ENCODE assay signal across 1 cellular context in the genomic region with DNA sequence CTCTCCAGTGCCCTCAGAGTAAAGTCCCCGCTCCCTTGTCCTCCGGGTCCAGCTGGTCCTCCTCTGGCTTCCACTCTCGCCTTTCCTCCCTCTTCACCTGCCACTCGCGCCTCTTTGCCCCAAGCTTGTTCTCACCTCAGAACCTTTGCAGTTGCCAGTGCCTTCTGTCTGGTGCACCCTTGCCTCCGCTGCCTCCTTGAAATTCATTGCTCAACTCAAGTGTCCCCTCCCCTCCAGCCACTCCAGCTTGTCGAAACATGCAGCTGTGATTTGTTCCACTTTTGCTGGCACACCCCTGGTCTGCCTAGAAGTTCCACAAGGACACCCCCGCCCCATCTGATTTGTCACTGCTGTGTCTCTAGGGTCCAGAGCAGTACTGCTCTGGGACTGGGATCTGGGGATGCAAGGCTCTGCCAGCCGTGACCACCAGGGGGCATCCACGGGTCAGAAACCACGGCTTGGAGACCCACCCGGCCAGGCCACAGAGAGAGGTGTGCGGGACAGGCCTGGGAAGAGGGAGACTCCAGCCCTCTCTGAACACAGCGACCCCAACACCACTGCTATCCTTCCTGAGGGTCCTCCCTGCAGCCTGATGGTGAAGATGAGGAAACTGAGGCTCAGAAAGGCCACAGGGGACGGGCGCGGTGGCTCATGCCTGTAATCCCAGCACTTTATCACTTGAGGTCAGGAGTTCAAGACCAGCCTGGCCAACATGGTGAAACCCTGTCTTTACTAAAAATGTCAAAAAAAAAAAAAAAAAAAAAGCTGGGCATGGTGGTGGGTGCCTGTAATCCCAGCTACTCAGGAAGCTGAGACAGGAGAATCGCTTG.
TF ChIP-seq lines count a peak whose summit lies in the region.

No MANE protein-coding gene starts in this region.

TF ChIP-seq in GM12878, 131 proteins besides CTCF, POLR2A, EP300 and RAD21 (continued from another document and continues in another):
- TF ChIP-seq, protein P1, sequence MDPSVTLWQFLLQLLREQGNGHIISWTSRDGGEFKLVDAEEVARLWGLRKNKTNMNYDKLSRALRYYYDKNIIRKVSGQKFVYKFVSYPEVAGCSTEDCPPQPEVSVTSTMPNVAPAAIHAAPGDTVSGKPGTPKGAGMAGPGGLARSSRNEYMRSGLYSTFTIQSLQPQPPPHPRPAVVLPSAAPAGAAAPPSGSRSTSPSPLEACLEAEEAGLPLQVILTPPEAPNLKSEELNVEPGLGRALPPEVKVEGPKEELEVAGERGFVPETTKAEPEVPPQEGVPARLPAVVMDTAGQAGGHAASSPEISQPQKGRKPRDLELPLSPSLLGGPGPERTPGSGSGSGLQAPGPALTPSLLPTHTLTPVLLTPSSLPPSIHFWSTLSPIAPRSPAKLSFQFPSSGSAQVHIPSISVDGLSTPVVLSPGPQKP (IDR thresholded peaks at IDR 0.05; ENCODE audit: low read depth, low read length) = no peak
- TF ChIP-seq IRF4 (IDR thresholded peaks at IDR 0.05; ENCODE audit: low read depth, low read length) (0 out of 2 replicates have a peak, but pooled peaks have one; percentile 27), CHD2 (IDR thresholded peaks at IDR 0.05; ENCODE audit: borderline replicate concordance, low read depth, low read length) (no peak), TBL1XR1 (IDR thresholded peaks at IDR 0.05; ENCODE audit: low read depth, low read length) (no peak), JUND (IDR thresholded peaks at IDR 0.05; ENCODE audit: low read depth, low read length) (no peak), WRNIP1 (IDR thresholded peaks at IDR 0.05; ENCODE audit: borderline replicate concordance, low read depth, low read length) (no peak), PKNOX1 (IDR thresholded peaks at IDR 0.05) (no peak), NFXL1 (IDR thresholded peaks at IDR 0.05; ENCODE audit: borderline replicate concordance) (no peak), SUZ12 (IDR thresholded peaks at IDR 0.05; ENCODE audit: unreplicated experiment) (no peak), SP1 (IDR thresholded peaks at IDR 0.05; ENCODE audit: low read depth, low read length) (no peak), JUNB (IDR thresholded peaks at IDR 0.05) (no peak), GATAD2B (conservative IDR thresholded peaks at IDR 0.05; ENCODE audit: low read depth) (no peak), POLR2AphosphoS2 (IDR thresholded peaks at IDR 0.05; ENCODE audit: low read depth, low read length) (no peak), SMAD5 (IDR thresholded peaks at IDR 0.05; ENCODE audit: low read depth) (no peak), CEBPB (IDR thresholded peaks at IDR 0.05; ENCODE audit: borderline replicate concordance in 1 of 2, low read depth in 2 of 2, low read length in 2 of 2) (no peak), ZBTB33 (IDR thresholded peaks at IDR 0.05) (0 out of 2 replicates have a peak, but pooled peaks have one; percentile 3), ZNF622 (IDR thresholded peaks at IDR 0.05) (no peak), IKZF1 (conservative IDR thresholded peaks at IDR 0.05) (peak; percentile 47; the same call in 1 of the 2 replicates), YY1 (IDR thresholded peaks at IDR 0.05; ENCODE audit: low read depth, low read length) (peak; percentile 68; the same call in 1 of the 2 replicates), KAT2A (conservative IDR thresholded peaks at IDR 0.05; ENCODE audit: control insufficient read depth, low read depth, low read length) (no peak), PRDM15 (CRISPR knock-in tag; IDR thresholded peaks at IDR 0.05) (no peak), BRCA1 (IDR thresholded peaks at IDR 0.05; ENCODE audit: low read depth, low read length) (no peak), RB1 (IDR thresholded peaks at IDR 0.05; ENCODE audit: borderline replicate concordance) (no peak), NBN (IDR thresholded peaks at IDR 0.05) (no peak), IRF5 (IDR thresholded peaks at IDR 0.05; ENCODE audit: borderline replicate concordance) (no peak), ZNF207 (IDR thresholded peaks at IDR 0.05; ENCODE audit: borderline replicate concordance) (no peak), BCL11A (IDR thresholded peaks at IDR 0.05; ENCODE audit: low read depth, low read length) (no peak), ZBTB40 (IDR thresholded peaks at IDR 0.05; ENCODE audit: borderline replicate concordance) (no peak), TCF3 (IDR thresholded peaks at IDR 0.05; ENCODE audit: borderline replicate concordance, insufficient read depth, low read depth, low read length) (no peak), IKZF2 (IDR thresholded peaks at IDR 0.05) (peak; percentile 14 to 36; a peak in 1 of 4 replicates), ZNF24 (IDR thresholded peaks at IDR 0.05) (no peak), MYB (IDR thresholded peaks at IDR 0.05; ENCODE audit: borderline replicate concordance, low read depth, low read length) (no peak), FOXM1 (IDR thresholded peaks at IDR 0.05; ENCODE audit: low read depth, low read length) (no peak)
- TF ChIP-seq, protein P2, sequence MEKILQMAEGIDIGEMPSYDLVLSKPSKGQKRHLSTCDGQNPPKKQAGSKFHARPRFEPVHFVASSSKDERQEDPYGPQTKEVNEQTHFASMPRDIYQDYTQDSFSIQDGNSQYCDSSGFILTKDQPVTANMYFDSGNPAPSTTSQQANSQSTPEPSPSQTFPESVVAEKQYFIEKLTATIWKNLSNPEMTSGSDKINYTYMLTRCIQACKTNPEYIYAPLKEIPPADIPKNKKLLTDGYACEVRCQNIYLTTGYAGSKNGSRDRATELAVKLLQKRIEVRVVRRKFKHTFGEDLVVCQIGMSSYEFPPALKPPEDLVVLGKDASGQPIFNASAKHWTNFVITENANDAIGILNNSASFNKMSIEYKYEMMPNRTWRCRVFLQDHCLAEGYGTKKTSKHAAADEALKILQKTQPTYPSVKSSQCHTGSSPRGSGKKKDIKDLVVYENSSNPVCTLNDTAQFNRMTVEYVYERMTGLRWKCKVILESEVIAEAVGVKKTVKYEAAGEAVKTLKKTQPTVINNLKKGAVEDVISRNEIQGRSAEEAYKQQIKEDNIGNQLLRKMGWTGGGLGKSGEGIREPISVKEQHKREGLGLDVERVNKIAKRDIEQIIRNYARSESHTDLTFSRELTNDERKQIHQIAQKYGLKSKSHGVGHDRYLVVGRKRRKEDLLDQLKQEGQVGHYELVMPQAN (conservative IDR thresholded peaks at IDR 0.05) = no peak
- TF ChIP-seq, protein P3, sequence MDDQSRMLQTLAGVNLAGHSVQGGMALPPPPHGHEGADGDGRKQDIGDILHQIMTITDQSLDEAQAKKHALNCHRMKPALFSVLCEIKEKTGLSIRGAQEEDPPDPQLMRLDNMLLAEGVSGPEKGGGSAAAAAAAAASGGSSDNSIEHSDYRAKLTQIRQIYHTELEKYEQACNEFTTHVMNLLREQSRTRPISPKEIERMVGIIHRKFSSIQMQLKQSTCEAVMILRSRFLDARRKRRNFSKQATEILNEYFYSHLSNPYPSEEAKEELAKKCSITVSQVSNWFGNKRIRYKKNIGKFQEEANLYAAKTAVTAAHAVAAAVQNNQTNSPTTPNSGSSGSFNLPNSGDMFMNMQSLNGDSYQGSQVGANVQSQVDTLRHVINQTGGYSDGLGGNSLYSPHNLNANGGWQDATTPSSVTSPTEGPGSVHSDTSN (IDR thresholded peaks at IDR 0.05; ENCODE audit: insufficient replicate concordance, low read depth, low read length) = no peak
